ENCODE assay signal across 1 cellular context in the genomic region with DNA sequence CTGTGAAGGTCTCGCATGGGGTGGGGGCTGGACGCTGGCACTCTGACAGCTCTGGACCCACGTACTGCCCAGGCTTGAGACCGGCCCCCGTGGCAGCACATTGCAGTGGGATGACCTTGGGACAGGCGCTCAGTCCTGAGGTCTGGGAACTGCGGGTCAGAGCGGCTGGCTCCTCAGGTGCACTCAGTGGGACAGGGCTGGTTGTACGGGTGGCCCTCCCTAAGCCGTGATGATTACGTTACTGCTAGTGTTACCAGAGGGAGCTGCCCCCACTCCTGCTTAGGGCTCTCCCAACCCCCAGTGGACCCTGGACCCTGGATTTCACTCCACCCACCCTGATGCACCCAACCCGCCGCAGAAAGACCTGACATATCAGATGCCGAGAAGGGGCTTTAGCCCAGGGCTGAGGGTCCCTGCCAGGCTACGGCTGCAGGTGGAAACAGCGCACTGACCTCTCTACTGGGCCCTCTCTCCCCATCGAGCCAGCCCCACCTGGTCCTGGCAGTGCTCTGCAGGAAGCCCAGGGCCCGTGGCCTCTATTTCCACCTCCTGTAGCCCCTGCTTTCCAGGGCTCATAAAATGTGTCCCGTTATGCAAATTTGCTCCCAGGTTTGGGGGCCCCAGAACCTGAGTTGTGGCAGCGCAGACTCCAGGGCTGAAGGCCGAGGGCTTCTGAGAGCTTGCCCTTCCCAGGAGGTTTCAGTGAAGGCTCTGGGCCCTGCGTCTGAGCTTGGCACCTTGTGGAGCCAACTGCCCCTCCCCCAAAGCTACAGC.
TF ChIP-seq lines count a peak whose summit lies in the region.

No MANE protein-coding gene starts in this region.

TF ChIP-seq in HepG2, 621 proteins besides CTCF, POLR2A, EP300 and RAD21 (continued from another document):
- TF ChIP-seq HNF4G (IDR thresholded peaks at IDR 0.05; ENCODE audit: borderline replicate concordance, low read depth, low read length) (peak; percentile 70), HNF4G (CRISPR knock-in tag; IDR thresholded peaks at IDR 0.05; ENCODE audit: borderline replicate concordance, low read depth) (no peak), BCL6 (CRISPR knock-in tag; IDR thresholded peaks at IDR 0.05) (no peak), BORCS8-MEF2B (CRISPR knock-in tag; IDR thresholded peaks at IDR 0.05) (0 out of 2 replicates have a peak, but pooled peaks have one; percentile 13), ARHGAP35 (CRISPR knock-in tag; IDR thresholded peaks at IDR 0.05; ENCODE audit: borderline replicate concordance) (no peak), WIZ (CRISPR knock-in tag; IDR thresholded peaks at IDR 0.05) (0 out of 2 replicates have a peak, but pooled peaks have one; percentile 20), PHF21A (CRISPR knock-in tag; IDR thresholded peaks at IDR 0.05) (peak; percentile 50; the same call in 1 of the 2 replicates), HNRNPL (IDR thresholded peaks at IDR 0.05; ENCODE audit: low read depth, low read length) (0 out of 2 replicates have a peak, but pooled peaks have one; percentile 33), CCDC6 (CRISPR knock-in tag; IDR thresholded peaks at IDR 0.05) (no peak), HCFC1 (IDR thresholded peaks at IDR 0.05; ENCODE audit: low read depth, low read length) (no peak)
- TF ChIP-seq, protein P1, sequence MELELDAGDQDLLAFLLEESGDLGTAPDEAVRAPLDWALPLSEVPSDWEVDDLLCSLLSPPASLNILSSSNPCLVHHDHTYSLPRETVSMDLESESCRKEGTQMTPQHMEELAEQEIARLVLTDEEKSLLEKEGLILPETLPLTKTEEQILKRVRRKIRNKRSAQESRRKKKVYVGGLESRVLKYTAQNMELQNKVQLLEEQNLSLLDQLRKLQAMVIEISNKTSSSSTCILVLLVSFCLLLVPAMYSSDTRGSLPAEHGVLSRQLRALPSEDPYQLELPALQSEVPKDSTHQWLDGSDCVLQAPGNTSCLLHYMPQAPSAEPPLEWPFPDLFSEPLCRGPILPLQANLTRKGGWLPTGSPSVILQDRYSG (CRISPR knock-in tag; IDR thresholded peaks at IDR 0.05): no peak
- TF ChIP-seq, protein P2, sequence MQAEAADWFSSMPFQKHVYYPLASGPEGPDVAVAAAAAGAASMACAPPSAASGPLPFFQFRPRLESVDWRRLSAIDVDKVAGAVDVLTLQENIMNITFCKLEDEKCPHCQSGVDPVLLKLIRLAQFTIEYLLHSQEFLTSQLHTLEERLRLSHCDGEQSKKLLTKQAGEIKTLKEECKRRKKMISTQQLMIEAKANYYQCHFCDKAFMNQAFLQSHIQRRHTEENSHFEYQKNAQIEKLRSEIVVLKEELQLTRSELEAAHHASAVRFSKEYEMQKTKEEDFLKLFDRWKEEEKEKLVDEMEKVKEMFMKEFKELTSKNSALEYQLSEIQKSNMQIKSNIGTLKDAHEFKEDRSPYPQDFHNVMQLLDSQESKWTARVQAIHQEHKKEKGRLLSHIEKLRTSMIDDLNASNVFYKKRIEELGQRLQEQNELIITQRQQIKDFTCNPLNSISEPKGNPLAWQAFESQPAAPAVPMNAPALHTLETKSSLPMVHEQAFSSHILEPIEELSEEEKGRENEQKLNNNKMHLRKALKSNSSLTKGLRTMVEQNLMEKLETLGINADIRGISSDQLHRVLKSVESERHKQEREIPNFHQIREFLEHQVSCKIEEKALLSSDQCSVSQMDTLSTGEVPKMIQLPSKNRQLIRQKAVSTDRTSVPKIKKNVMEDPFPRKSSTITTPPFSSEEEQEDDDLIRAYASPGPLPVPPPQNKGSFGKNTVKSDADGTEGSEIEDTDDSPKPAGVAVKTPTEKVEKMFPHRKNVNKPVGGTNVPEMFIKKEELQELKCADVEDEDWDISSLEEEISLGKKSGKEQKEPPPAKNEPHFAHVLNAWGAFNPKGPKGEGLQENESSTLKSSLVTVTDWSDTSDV (CRISPR knock-in tag; IDR thresholded peaks at IDR 0.05): 0 out of 2 replicates have a peak, but pooled peaks have one; percentile 38
